In genomic region chr4:108060686-108061321, GRCh38 we compare ENCODE assay signal across 13 cellular contexts.
DNase-seq lines count a peak whose midpoint lies in the region; ATAC-seq, FAIRE-seq and TF ChIP-seq lines count a peak whose summit lies in the region.
"Had no signal": no experiment of that assay in that cellular context is flagged by ENCODE, and none has a peak within 500 bp of the region (broad histone marks: within the 10 kb centered on the region; RNA-seq: fewer than 3 reads in every experiment).

No MANE protein-coding gene starts in this region.

- H3F3A ChIP-seq in smooth muscle cell (ENCODE audit: low read depth): peaks cover 10% of the 10 kb centered on the region

- H3K27ac ChIP-seq in smooth muscle cell (ENCODE audit: low read depth) (peak overlapping the region; percentile 69), ovary (no peak overlapping the region)
- H3K27ac ChIP-seq: esophagus squamous epithelium, right atrium auricular region had no signal

- no peak for DNase-seq in activated naive CD4-positive, alpha-beta T cell treated with Interleukin-2 at 50 U/mL for 16 hours
- no peak for DNase-seq in T-cell
- DNase-seq in fibroblast of mammary gland (ENCODE audit: low read depth): peak; percentile 17
- no peak for DNase-seq in smooth muscle cell (lab: John Stamatoyannopoulos, UW; ENCODE audit: unreplicated experiment)
- DNase-seq in SIG-M5 treated with dmso at 0.1 percent for 504 hours (lab: John Stamatoyannopoulos, UW; ENCODE audit: unreplicated experiment): no peak
- no peak for DNase-seq in ovary
- DNase-seq in GM12892 (ENCODE audit: insufficient read length): no peak
- DNase-seq: esophagus squamous epithelium, NCI-H2171 treated with DMSO at 0.1 percent for 48 hours had no signal

- CTCF ChIA-PET in T-cell (lab: Charles Lee): interaction anchor here (0.7 to 5.1 kb wide), 6 partner anchors 9 to 512 kb away, joined by 3 to 22 read pairs (median 5); no protein-coding TSS in a partner anchor

- H3K4me1 Mint-ChIP-seq in activated naive CD4-positive, alpha-beta T cell treated with anti-CD3 and anti-CD28 coated beads, Interleukin-2, amount 50 U/mL, for 24 hours: peaks cover 89% of the 10 kb centered on the region
- peaks cover 81 to 90% (median 87%) of the 10 kb centered on the region in 3 donors for H3K4me1 Mint-ChIP-seq in T-cell

- no peak overlapping the region for H3K4me3 ChIP-seq in fibroblast of mammary gland (ENCODE audit: control insufficient read depth, low read depth, low read length)
- H3K4me3 ChIP-seq in smooth muscle cell: no peak overlapping the region
- H3K4me3 ChIP-seq in ovary: no peak overlapping the region
- H3K4me3 ChIP-seq: esophagus squamous epithelium, right atrium auricular region had no signal

- H3K4me2 ChIP-seq in smooth muscle cell: peak overlapping the region; percentile 56

- POLR2A ChIA-PET in T-cell (lab: Charles Lee): interaction anchor here (0.5 to 0.6 kb wide), 2 partner anchors 428 to 1498 kb away, joined by 3 read pairs; no protein-coding TSS in a partner anchor

- H3K27me3 Mint-ChIP-seq in activated naive CD4-positive, alpha-beta T cell treated with anti-CD3 and anti-CD28 coated beads, Interleukin-2, amount 50 U/mL, for 24 hours: no peaks in the 10 kb centered on the region
- H3K27me3 Mint-ChIP-seq in T-cell: no peaks in the 10 kb centered on the region

- H3K27ac Mint-ChIP-seq in activated naive CD4-positive, alpha-beta T cell treated with anti-CD3 and anti-CD28 coated beads, Interleukin-2, amount 50 U/mL, for 24 hours: peak overlapping the region; percentile 91
- peak overlapping the region; percentile 81 to 88 for H3K27ac Mint-ChIP-seq in T-cell

- no peak for ATAC-seq in T-cell (replicated peaks in 1 of 4)

- WGBS in smooth muscle cell (ENCODE audit: low lambda C conversion rate): 22% methylated on average over 5 of the region's 5 CpGs
- WGBS in ovary, 3 donors: 22 to 35% (median 31%) methylated on average over 5 of the region's 5 CpGs

- no peaks in the 10 kb centered on the region for H3K27me3 ChIP-seq in smooth muscle cell (ENCODE audit: low read depth)
- H3K27me3 ChIP-seq in ovary: no peaks in the 10 kb centered on the region
- H3K27me3 ChIP-seq: esophagus squamous epithelium, right atrium auricular region had no signal

- H3K9me3 ChIP-seq in smooth muscle cell (replicated peaks; ENCODE audit: low read depth) (no peaks in the 10 kb centered on the region), ovary (no peaks in the 10 kb centered on the region)
- H3K9me3 ChIP-seq: esophagus squamous epithelium, right atrium auricular region had no signal

- no peaks in the 10 kb centered on the region for H3K79me2 ChIP-seq in smooth muscle cell (ENCODE audit: low read depth)

- intact Hi-C loops in ovary (cut with DNase I): no loop called here

- peaks cover 28% of the 10 kb centered on the region for H3K36me3 Mint-ChIP-seq in activated naive CD4-positive, alpha-beta T cell treated with anti-CD3 and anti-CD28 coated beads, Interleukin-2, amount 50 U/mL, for 24 hours
- H3K36me3 Mint-ChIP-seq in T-cell: peaks cover 42% of the 10 kb centered on the region

- FAIRE-seq in GM12892 (lab: Jason Lieb, UNC): no peak
- FAIRE-seq: bronchial epithelial cell, keratinocyte had no signal

- no peak for TF ChIP-seq POLR2A in ovary (IDR thresholded peaks at IDR 0.05)
- no peak for TF ChIP-seq POLR2A in GM12892 (IDR thresholded peaks at IDR 0.05; ENCODE audit: low read depth, low read length)

- H3K4me3 Mint-ChIP-seq in activated naive CD4-positive, alpha-beta T cell treated with anti-CD3 and anti-CD28 coated beads, Interleukin-2, amount 50 U/mL, for 24 hours: no peak overlapping the region
- H3K4me3 Mint-ChIP-seq in T-cell: peak overlapping the region in 1 of 3 donors; percentile 37

- peaks cover 28% of the 10 kb centered on the region for H3K4me1 ChIP-seq in smooth muscle cell (ENCODE audit: low read depth)
- H3K4me1 ChIP-seq in ovary (ENCODE audit: insufficient read depth): no peaks in the 10 kb centered on the region
- H3K4me1 ChIP-seq: esophagus squamous epithelium, right atrium auricular region had no signal

- no peaks in the 10 kb centered on the region for H4K20me1 ChIP-seq in smooth muscle cell (ENCODE audit: low read depth)

- H3K36me3 ChIP-seq in smooth muscle cell (ENCODE audit: low read depth) (peaks cover 7% of the 10 kb centered on the region), ovary (no peaks in the 10 kb centered on the region)
- H3K36me3 ChIP-seq: esophagus squamous epithelium, right atrium auricular region had no signal

- no peak for TF ChIP-seq EP300 in ovary (IDR thresholded peaks at IDR 0.05)

- TF ChIP-seq CTCF in fibroblast of mammary gland (conservative IDR thresholded peaks at IDR 0.05; ENCODE audit: control insufficient read depth, insufficient read depth, low read depth, low read length) (no peak), smooth muscle cell (IDR thresholded peaks at IDR 0.05; ENCODE audit: borderline replicate concordance, insufficient read depth, poor library complexity, severe bottlenecking) (no peak), ovary (IDR thresholded peaks at IDR 0.05) (no peak)

- H2AFZ ChIP-seq in smooth muscle cell (ENCODE audit: low read depth): no peak overlapping the region

- H3K9ac ChIP-seq in smooth muscle cell (ENCODE audit: low read depth): no peak overlapping the region

- H3K9me3 Mint-ChIP-seq in activated naive CD4-positive, alpha-beta T cell treated with anti-CD3 and anti-CD28 coated beads, Interleukin-2, amount 50 U/mL, for 24 hours: no peaks in the 10 kb centered on the region
- no peaks in the 10 kb centered on the region for H3K9me3 Mint-ChIP-seq in T-cell
